ENCODE assay signal across 15 cellular contexts in the genomic region with DNA sequence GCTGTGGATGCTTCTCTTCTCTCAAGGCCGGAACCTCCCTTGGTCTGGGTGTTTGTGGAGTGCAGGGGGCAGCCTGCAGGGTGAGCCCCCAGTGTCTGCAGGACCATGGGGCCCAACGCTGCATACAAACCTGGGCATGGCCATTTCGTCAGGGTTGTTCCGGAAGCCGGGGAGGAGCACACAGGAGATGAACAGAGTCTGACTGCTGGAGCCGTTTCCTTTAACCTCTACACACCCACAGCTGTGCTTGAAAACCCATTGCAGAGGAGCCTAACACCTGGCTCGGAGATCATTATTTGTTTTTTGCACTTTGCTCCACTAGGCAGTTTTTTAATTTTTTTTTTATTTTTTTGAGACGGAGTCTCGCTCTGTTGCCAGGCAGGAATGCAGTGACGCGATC.
A peak's percentile ranks its signal among the peaks of the same experiment; 100 is the strongest.
DNase-seq lines count a peak whose midpoint lies in the region; ATAC-seq lines count a peak whose summit lies in the region.
"Had no signal": no experiment of that assay in that cellular context is flagged by ENCODE, and none has a peak within 500 bp of the region (broad histone marks: within the 10 kb centered on the region; RNA-seq: fewer than 3 reads in every experiment).

No MANE protein-coding gene starts in this region.

- peak; percentile 56 for DNase-seq in DMS53 (lab: John Stamatoyannopoulos, UW)
- DNase-seq in DMS53 treated with DMSO at 0.1 percent for 48 hours (lab: John Stamatoyannopoulos, UW; ENCODE audit: unreplicated experiment): no peak
- peak; percentile 13 for DNase-seq in dermis blood vessel endothelial cell
- DNase-seq in kidney tubule cell (ENCODE audit: low spot score): peak; percentile 30
- no peak for DNase-seq in NCI-H345 treated with DMSO at 0.1 percent for 48 hours (lab: John Stamatoyannopoulos, UW; ENCODE audit: unreplicated experiment)
- no peak for DNase-seq in NCI-H226
- DNase-seq: C1 segment of cervical spinal cord; Calu3; CD4-positive, alpha-beta memory T cell; COR-L47; DMS79 treated with DMSO at 0.1 percent for 48 hours; GF-D8; HFFc6 had no signal

- ATAC-seq in HG03039 (IDR thresholded peaks at IDR 0.05; ENCODE audit: unreplicated experiment): no peak
- ATAC-seq: GM23338 had no signal

Comparison
In these comparisons a context has a peak if more than half of its experiments do, and no peak if none do; other contexts are left out.
1. DNase-seq: peak in DMS53 (single experiment), dermis blood vessel endothelial cell (single experiment) and kidney tubule cell (single experiment); none in DMS53 treated with DMSO at 0.1 percent for 48 hours (single experiment), NCI-H345 treated with DMSO at 0.1 percent for 48 hours (single experiment) and NCI-H226 (single experiment).